Comparison of ENCODE assay signal across 10 cellular contexts in genomic region chr6:127950566-127951141, GRCh38. TPM values are rescaled to one million over a fixed set of nuclear protein-coding genes. Genes with fewer than 3 reads are reported as not detected.
A peak's percentile ranks its signal among the peaks of the same experiment; 100 is the strongest.
DNase-seq lines count a peak whose midpoint lies in the region; ATAC-seq, FAIRE-seq and TF ChIP-seq lines count a peak whose summit lies in the region.
"Had no signal": no experiment of that assay in that cellular context is flagged by ENCODE, and none has a peak within 500 bp of the region (broad histone marks: within the 10 kb centered on the region; RNA-seq: fewer than 3 reads in every experiment).

No MANE protein-coding gene starts in this region.

- in situ Hi-C loops in GM12878 (cut with MboI) (no loop called here), GM13976 (cut with MboI; ENCODE audit: low sequenced_read_pairs, unreplicated experiment) (no loop called here)

- H3K27ac Mint-ChIP-seq in IgD-negative memory B cell, result peak overlapping the region in 2 of 3 donors; percentile 36 to 37

- no peaks in the 10 kb centered on the region for H3K9me3 ChIP-seq in GM12878 (replicated peaks; ENCODE audit: control insufficient read depth, insufficient read depth, low read length)

- BruUV-seq in GM12878 (replicated peaks; lab: Mats Ljungman, UMichigan), result no TSS peak

- DNase-seq in GM12878 (ENCODE audit: low read depth, low spot score), result no peak
- no peak for DNase-seq in NCI-H2196 (lab: John Stamatoyannopoulos, UW; ENCODE audit: unreplicated experiment)
- no peak for DNase-seq in GM13976 (ENCODE audit: low spot score)
- no peak for DNase-seq in D721Med (ENCODE audit: insufficient read length, low spot score)
- DNase-seq: NCI-H524 had no signal

- no peak for TF ChIP-seq EP300 in GM12878 (IDR thresholded peaks at IDR 0.05; ENCODE audit: borderline replicate concordance in 1 of 2, control insufficient read depth in 1 of 2, low read depth in 2 of 2, low read length in 2 of 2)

- no peaks in the 10 kb centered on the region for H3K79me2 ChIP-seq in GM12878 (ENCODE audit: control insufficient read depth, insufficient read depth, low read length)

- no peak overlapping the region for H3K27ac ChIP-seq in GM12878 (ENCODE audit: control insufficient read depth, insufficient read depth)

- H3K9me3 Mint-ChIP-seq in IgD-negative memory B cell, result peaks cover 0 to 6% (median 2%) of the 10 kb centered on the region in 3 donors

- no peak overlapping the region for H3K9ac ChIP-seq in GM12878 (ENCODE audit: control insufficient read depth, insufficient read depth, low read length)

- no peak for TF ChIP-seq CTCF in GM12878 (IDR thresholded peaks at IDR 0.05 in 2 of 3, conservative IDR thresholded peaks at IDR 0.05 in 1 of 3; ENCODE audit: control insufficient read depth in 2 of 3, extremely low read depth in 1 of 3, insufficient read depth in 1 of 3, low read depth in 3 of 3, low read length in 3 of 3)
- no peak for TF ChIP-seq CTCF in GM13976 (IDR thresholded peaks at IDR 0.05; ENCODE audit: borderline replicate concordance, control extremely low read depth, extremely low read depth, insufficient read depth, missing control alignments)
- no peak for TF ChIP-seq CTCF in D721Med (IDR thresholded peaks at IDR 0.05; ENCODE audit: insufficient read depth, missing control alignments)

- peak overlapping the region in 1 of 4 donors; percentile 4 for H3K4me3 Mint-ChIP-seq in IgD-negative memory B cell

- CTCF ChIA-PET in GM12878 (lab: Yijun Ruan, JAX), result no interaction called here

- intact Hi-C loops in GM12878 (cut with micrococcal nuclease; ENCODE audit: unreplicated experiment), result loop anchor here (5.0 kb wide), 1 partner anchor 93 kb away; no protein-coding TSS in a partner anchor

- no peak overlapping the region for H3K4me3 ChIP-seq in GM12878

- H3K4me1 Mint-ChIP-seq in IgD-negative memory B cell, result peaks cover 0 to 10% (median 2%) of the 10 kb centered on the region in 3 donors

- no peak for FAIRE-seq in GM12878 (lab: Jason Lieb, UNC)
- FAIRE-seq in D721Med (lab: Jason Lieb, UNC), result no peak
- FAIRE-seq: G401.6 had no signal

- SMC1A ChIA-PET in GM12878 (lab: Charles Lee; ENCODE audit: uncharacterized antibody, unreplicated experiment), result interaction anchor here (1.3 to 1.9 kb wide), 3 partner anchors 14 to 115 kb away, joined by 3 to 7 read pairs (median 4); no protein-coding TSS in a partner anchor

- RAD21 ChIA-PET in GM12878 (lab: Charles Lee; ENCODE audit: unreplicated experiment), result interaction anchor here (2.0 kb wide), 1 partner anchor 95 kb away, joined by 6 read pairs; no protein-coding TSS in a partner anchor

- no peak overlapping the region for H2AFZ ChIP-seq in GM12878 (ENCODE audit: control insufficient read depth, low read depth, low read length)

- H3K36me3 ChIP-seq in GM12878 (ENCODE audit: control insufficient read depth in 2 of 2, insufficient read depth in 2 of 2, low read length in 1 of 2), result no peaks in the 10 kb centered on the region

- TF ChIP-seq POLR2A in GM12878 (IDR thresholded peaks at IDR 0.05; ENCODE audit: low read depth, low read length), result no peak

- H3K36me3 Mint-ChIP-seq in IgD-negative memory B cell, result no peaks in the 10 kb centered on the region

- H3K4me1 ChIP-seq in GM12878 (ENCODE audit: control insufficient read depth, insufficient read depth, low read length), result no peaks in the 10 kb centered on the region

- no peaks in the 10 kb centered on the region for H4K20me1 ChIP-seq in GM12878 (ENCODE audit: control insufficient read depth, insufficient read depth)

- POLR2A ChIA-PET in GM12878 (lab: Charles Lee), result interaction anchor here (1.2 kb wide), 1 partner anchor 9 kb away, joined by 4 read pairs; no protein-coding TSS in a partner anchor

- H3K27me3 ChIP-seq in GM12878 (replicated peaks in 1 of 2; ENCODE audit: control insufficient read depth in 2 of 2, insufficient read depth in 2 of 2, low read length in 1 of 2), result no peaks in the 10 kb centered on the region

- no peak overlapping the region for H3K4me2 ChIP-seq in GM12878 (ENCODE audit: control insufficient read depth, insufficient read depth)

- ATAC-seq in GM18867 (IDR thresholded peaks at IDR 0.05; ENCODE audit: unreplicated experiment) (peak; percentile 43), GM21737 (IDR thresholded peaks at IDR 0.05; ENCODE audit: unreplicated experiment) (peak; percentile 44), GM12878 (peak; percentile 53), HG03439 (IDR thresholded peaks at IDR 0.05; ENCODE audit: unreplicated experiment) (no peak)

- H3K27me3 Mint-ChIP-seq in IgD-negative memory B cell, result no peaks in the 10 kb centered on the region

- WGBS in GM12878 (ENCODE audit: insufficient coverage, insufficient replicate concordance, low lambda C conversion rate, missing lambda C conversion rate), result 32% methylated on average over 8 of the region's 8 CpGs

- no peak for TF ChIP-seq RAD21 in GM12878 (IDR thresholded peaks at IDR 0.05; ENCODE audit: insufficient read depth, low read depth, low read length)

TF ChIP-seq in GM12878, 131 proteins besides CTCF, POLR2A, EP300 and RAD21:
- TF ChIP-seq IKZF2 (IDR thresholded peaks at IDR 0.05) (0 out of 4 replicates have a peak, but pooled peaks of 1 of the 2 experiments have one; percentile 5), EGR1 (IDR thresholded peaks at IDR 0.05; ENCODE audit: borderline replicate concordance in 1 of 2, low read depth in 2 of 2, low read length in 2 of 2) (no peak)

RNA-seq across cellular contexts. Expression of gene THEMIS, which starts 49.8 kb away (rescaled TPM):
- polyA plus RNA-seq in IgD-negative memory B cell, result 2.3 TPM
- total RNA-seq in GM12878 (2013; cell fraction: nucleolus; rRNA removed), result not detected in 2 replicates
- total RNA-seq in GM12878 (2014; rRNA removed), result not detected in 2 replicates
- total RNA-seq in GM12878 (2014; rRNA removed; fragmentation: Illumina TruSeq; extraction: Trizol), result 0.05 TPM in 1 of 2 replicates, not detected in the other
- 0.08 TPM in 1 of 2 replicates, not detected in the other for total RNA-seq in GM12878 (2021)
- polyA plus RNA-seq in GM12878 (2011; ENCODE audit: low read depth), result not detected
- polyA plus RNA-seq in GM12878 (2011; rRNA removed), result 1.5 and 2.7 TPM in 2 replicates
- polyA plus RNA-seq in GM12878 (2011; cell fraction: cytosol; rRNA removed), result 0.48 and 0.85 TPM in 2 replicates
- 1.1 and 1.2 TPM in 2 replicates for polyA plus RNA-seq in GM12878 (2011; cell fraction: nucleus; rRNA removed)
- polyA plus RNA-seq in GM12878 (2012), result 0.05 and 0.07 TPM in 2 replicates
- polyA plus RNA-seq in GM12878 (2014; fragmentation: Illumina TruSeq; extraction: Trizol), result not detected in 2 replicates
- polyA plus RNA-seq in GM12878 (2014; fragmentation: Nextera tagmentation; extraction: Ambion mirVana), result under 1 TPM in 1 of 2 experiments, not detected in 1; 0.06 TPM
- not detected in 2 replicates for polyA plus RNA-seq in GM12878 (2014; rRNA removed)
- polyA plus RNA-seq in GM12878 (2016; fragmentation: Nextera tagmentation; extraction: Ambion mirVana), result under 1 TPM in 1 of 2 experiments, not detected in 1; 0.08 TPM
- 1.9 TPM in 2 replicates for polyA minus RNA-seq in GM12878 (2011; rRNA and poly(A)+ RNA removed)
- 0.80 and 2.7 TPM in 2 replicates for polyA minus RNA-seq in GM12878 (2011; cell fraction: cytosol; rRNA and poly(A)+ RNA removed)
- 4.6 and 5.2 TPM in 2 replicates for polyA minus RNA-seq in GM12878 (2011; cell fraction: nucleus; rRNA and poly(A)+ RNA removed)
